In the genomic region with DNA sequence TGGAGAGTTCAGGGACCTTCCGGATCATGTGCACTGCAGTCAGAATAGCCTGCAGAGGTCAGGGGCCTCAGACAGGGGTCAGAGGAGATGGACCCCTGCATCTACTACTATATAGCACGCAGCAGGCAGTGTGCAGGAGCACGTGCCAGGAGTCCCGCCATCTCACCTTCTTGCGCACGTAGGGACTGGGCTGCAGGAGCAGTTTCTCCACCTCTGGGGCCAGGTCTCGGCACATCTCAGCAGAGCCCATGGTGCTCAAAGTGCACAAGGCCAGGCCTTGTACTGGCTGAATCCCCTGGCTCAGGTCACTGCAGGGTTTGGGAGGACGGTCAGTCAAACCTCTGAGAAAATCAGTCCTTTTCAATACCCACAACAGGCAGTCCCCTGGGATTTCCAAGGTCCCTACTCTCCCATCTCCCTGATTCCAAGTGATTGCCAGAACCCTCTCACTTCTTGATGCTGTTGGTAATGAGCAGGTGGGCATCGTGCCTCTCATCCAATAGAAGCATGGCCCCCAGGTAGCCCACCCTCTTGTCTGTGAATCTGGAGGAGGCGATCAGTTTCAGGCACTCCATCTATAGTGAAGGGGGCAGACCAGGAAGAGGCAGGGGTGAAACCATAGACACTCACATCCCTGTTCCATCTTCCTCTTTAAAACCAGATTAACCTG, we compare ENCODE assay signal across 1 cellular context.
TF ChIP-seq lines count a peak whose summit lies in the region.

No MANE protein-coding gene starts in this region.

TF ChIP-seq in HepG2, 621 proteins besides CTCF, POLR2A, EP300 and RAD21 (continues in another document):
- TF ChIP-seq KLF6 (CRISPR knock-in tag; IDR thresholded peaks at IDR 0.05) = no peak
- peak; percentile 60; the same call in 1 of the 2 replicates for TF ChIP-seq ZC3H13 (CRISPR knock-in tag; IDR thresholded peaks at IDR 0.05)
- TF ChIP-seq, protein P1, sequence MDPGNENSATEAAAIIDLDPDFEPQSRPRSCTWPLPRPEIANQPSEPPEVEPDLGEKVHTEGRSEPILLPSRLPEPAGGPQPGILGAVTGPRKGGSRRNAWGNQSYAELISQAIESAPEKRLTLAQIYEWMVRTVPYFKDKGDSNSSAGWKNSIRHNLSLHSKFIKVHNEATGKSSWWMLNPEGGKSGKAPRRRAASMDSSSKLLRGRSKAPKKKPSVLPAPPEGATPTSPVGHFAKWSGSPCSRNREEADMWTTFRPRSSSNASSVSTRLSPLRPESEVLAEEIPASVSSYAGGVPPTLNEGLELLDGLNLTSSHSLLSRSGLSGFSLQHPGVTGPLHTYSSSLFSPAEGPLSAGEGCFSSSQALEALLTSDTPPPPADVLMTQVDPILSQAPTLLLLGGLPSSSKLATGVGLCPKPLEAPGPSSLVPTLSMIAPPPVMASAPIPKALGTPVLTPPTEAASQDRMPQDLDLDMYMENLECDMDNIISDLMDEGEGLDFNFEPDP (CRISPR knock-in tag; conservative IDR thresholded peaks at IDR 0.05) = no peak
- TF ChIP-seq ZNF772 (CRISPR knock-in tag; IDR thresholded peaks at IDR 0.05) = 0 out of 2 replicates have a peak, but pooled peaks have one; percentile 11
- no peak for TF ChIP-seq NKX3-1 (CRISPR knock-in tag; IDR thresholded peaks at IDR 0.05)
- TF ChIP-seq MEIS1 (CRISPR knock-in tag; IDR thresholded peaks at IDR 0.05; ENCODE audit: borderline replicate concordance) = no peak
- TF ChIP-seq ZNF724P (CRISPR knock-in tag; IDR thresholded peaks at IDR 0.05; ENCODE audit: borderline replicate concordance) = no peak; the same call in 1 of the 2 replicates
- 0 out of 2 replicates have a peak, but pooled peaks have one; percentile 1 for TF ChIP-seq SRY (CRISPR knock-in tag; IDR thresholded peaks at IDR 0.05)
- TF ChIP-seq, protein P2, sequence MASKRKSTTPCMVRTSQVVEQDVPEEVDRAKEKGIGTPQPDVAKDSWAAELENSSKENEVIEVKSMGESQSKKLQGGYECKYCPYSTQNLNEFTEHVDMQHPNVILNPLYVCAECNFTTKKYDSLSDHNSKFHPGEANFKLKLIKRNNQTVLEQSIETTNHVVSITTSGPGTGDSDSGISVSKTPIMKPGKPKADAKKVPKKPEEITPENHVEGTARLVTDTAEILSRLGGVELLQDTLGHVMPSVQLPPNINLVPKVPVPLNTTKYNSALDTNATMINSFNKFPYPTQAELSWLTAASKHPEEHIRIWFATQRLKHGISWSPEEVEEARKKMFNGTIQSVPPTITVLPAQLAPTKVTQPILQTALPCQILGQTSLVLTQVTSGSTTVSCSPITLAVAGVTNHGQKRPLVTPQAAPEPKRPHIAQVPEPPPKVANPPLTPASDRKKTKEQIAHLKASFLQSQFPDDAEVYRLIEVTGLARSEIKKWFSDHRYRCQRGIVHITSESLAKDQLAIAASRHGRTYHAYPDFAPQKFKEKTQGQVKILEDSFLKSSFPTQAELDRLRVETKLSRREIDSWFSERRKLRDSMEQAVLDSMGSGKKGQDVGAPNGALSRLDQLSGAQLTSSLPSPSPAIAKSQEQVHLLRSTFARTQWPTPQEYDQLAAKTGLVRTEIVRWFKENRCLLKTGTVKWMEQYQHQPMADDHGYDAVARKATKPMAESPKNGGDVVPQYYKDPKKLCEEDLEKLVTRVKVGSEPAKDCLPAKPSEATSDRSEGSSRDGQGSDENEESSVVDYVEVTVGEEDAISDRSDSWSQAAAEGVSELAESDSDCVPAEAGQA (IDR thresholded peaks at IDR 0.05; ENCODE audit: low read depth) = no peak
- TF ChIP-seq, protein P2 (CRISPR knock-in tag; IDR thresholded peaks at IDR 0.05; ENCODE audit: borderline replicate concordance) = no peak
- no peak for TF ChIP-seq ZNF547 (CRISPR knock-in tag; IDR thresholded peaks at IDR 0.05)
- no peak for TF ChIP-seq SIX1 (CRISPR knock-in tag; IDR thresholded peaks at IDR 0.05; ENCODE audit: borderline replicate concordance)
- TF ChIP-seq RAD51 (IDR thresholded peaks at IDR 0.05; ENCODE audit: borderline replicate concordance) = no peak
- no peak for TF ChIP-seq KAT7 (CRISPR knock-in tag; IDR thresholded peaks at IDR 0.05; ENCODE audit: borderline replicate concordance)
- TF ChIP-seq, protein P3, sequence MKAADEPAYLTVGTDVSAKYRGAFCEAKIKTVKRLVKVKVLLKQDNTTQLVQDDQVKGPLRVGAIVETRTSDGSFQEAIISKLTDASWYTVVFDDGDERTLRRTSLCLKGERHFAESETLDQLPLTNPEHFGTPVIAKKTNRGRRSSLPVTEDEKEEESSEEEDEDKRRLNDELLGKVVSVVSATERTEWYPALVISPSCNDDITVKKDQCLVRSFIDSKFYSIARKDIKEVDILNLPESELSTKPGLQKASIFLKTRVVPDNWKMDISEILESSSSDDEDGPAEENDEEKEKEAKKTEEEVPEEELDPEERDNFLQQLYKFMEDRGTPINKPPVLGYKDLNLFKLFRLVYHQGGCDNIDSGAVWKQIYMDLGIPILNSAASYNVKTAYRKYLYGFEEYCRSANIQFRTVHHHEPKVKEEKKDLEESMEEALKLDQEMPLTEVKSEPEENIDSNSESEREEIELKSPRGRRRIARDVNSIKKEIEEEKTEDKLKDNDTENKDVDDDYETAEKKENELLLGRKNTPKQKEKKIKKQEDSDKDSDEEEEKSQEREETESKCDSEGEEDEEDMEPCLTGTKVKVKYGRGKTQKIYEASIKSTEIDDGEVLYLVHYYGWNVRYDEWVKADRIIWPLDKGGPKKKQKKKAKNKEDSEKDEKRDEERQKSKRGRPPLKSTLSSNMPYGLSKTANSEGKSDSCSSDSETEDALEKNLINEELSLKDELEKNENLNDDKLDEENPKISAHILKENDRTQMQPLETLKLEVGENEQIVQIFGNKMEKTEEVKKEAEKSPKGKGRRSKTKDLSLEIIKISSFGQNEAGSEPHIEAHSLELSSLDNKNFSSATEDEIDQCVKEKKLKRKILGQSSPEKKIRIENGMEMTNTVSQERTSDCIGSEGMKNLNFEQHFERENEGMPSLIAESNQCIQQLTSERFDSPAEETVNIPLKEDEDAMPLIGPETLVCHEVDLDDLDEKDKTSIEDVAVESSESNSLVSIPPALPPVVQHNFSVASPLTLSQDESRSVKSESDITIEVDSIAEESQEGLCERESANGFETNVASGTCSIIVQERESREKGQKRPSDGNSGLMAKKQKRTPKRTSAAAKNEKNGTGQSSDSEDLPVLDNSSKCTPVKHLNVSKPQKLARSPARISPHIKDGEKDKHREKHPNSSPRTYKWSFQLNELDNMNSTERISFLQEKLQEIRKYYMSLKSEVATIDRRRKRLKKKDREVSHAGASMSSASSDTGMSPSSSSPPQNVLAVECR (CRISPR knock-in tag; IDR thresholded peaks at IDR 0.05; ENCODE audit: borderline replicate concordance) = no peak; the same call in 1 of the 2 replicates
- TF ChIP-seq SMAD9 (CRISPR knock-in tag; IDR thresholded peaks at IDR 0.05) = no peak
- no peak for TF ChIP-seq HMG20A (CRISPR knock-in tag; IDR thresholded peaks at IDR 0.05; ENCODE audit: borderline replicate concordance)
- TF ChIP-seq ZNF788 (CRISPR knock-in tag; IDR thresholded peaks at IDR 0.05; ENCODE audit: borderline replicate concordance) = peak; percentile 40; the same call in 1 of the 2 replicates
- TF ChIP-seq SIN3A (IDR thresholded peaks at IDR 0.05; ENCODE audit: borderline replicate concordance, low read depth, low read length) = no peak
- no peak for TF ChIP-seq YEATS2 (CRISPR knock-in tag; IDR thresholded peaks at IDR 0.05; ENCODE audit: borderline replicate concordance)
- TF ChIP-seq ASH2L (IDR thresholded peaks at IDR 0.05; ENCODE audit: insufficient read length, low read depth, low read length) = no peak
- no peak for TF ChIP-seq FLYWCH1 (CRISPR knock-in tag; IDR thresholded peaks at IDR 0.05)
- TF ChIP-seq ZNF777 (CRISPR knock-in tag; IDR thresholded peaks at IDR 0.05) = 0 out of 2 replicates have a peak, but pooled peaks have one; percentile 30
- TF ChIP-seq ZNF572 (CRISPR knock-in tag; IDR thresholded peaks at IDR 0.05) = peak; percentile 76; the same call in 1 of the 2 replicates
- TF ChIP-seq AGO2 (optimal IDR thresholded peaks at IDR 0.05; ENCODE audit: low read depth, low read length) = peak; percentile 22
- TF ChIP-seq ZNF615 (CRISPR knock-in tag; IDR thresholded peaks at IDR 0.05; ENCODE audit: borderline replicate concordance) = 0 out of 2 replicates have a peak, but pooled peaks have one; percentile 18
- TF ChIP-seq, protein P4, sequence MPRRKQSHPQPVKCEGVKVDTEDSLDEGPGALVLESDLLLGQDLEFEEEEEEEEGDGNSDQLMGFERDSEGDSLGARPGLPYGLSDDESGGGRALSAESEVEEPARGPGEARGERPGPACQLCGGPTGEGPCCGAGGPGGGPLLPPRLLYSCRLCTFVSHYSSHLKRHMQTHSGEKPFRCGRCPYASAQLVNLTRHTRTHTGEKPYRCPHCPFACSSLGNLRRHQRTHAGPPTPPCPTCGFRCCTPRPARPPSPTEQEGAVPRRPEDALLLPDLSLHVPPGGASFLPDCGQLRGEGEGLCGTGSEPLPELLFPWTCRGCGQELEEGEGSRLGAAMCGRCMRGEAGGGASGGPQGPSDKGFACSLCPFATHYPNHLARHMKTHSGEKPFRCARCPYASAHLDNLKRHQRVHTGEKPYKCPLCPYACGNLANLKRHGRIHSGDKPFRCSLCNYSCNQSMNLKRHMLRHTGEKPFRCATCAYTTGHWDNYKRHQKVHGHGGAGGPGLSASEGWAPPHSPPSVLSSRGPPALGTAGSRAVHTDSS (CRISPR knock-in tag; conservative IDR thresholded peaks at IDR 0.05) = no peak
- no peak for TF ChIP-seq CHD4 (IDR thresholded peaks at IDR 0.05; ENCODE audit: borderline replicate concordance, low read length)
- no peak for TF ChIP-seq NPAS2 (CRISPR knock-in tag; IDR thresholded peaks at IDR 0.05; ENCODE audit: borderline replicate concordance)
- TF ChIP-seq KLF16 (CRISPR knock-in tag; IDR thresholded peaks at IDR 0.05) = no peak
- no peak for TF ChIP-seq KDM4B (CRISPR knock-in tag; IDR thresholded peaks at IDR 0.05)
- TF ChIP-seq, protein P5, sequence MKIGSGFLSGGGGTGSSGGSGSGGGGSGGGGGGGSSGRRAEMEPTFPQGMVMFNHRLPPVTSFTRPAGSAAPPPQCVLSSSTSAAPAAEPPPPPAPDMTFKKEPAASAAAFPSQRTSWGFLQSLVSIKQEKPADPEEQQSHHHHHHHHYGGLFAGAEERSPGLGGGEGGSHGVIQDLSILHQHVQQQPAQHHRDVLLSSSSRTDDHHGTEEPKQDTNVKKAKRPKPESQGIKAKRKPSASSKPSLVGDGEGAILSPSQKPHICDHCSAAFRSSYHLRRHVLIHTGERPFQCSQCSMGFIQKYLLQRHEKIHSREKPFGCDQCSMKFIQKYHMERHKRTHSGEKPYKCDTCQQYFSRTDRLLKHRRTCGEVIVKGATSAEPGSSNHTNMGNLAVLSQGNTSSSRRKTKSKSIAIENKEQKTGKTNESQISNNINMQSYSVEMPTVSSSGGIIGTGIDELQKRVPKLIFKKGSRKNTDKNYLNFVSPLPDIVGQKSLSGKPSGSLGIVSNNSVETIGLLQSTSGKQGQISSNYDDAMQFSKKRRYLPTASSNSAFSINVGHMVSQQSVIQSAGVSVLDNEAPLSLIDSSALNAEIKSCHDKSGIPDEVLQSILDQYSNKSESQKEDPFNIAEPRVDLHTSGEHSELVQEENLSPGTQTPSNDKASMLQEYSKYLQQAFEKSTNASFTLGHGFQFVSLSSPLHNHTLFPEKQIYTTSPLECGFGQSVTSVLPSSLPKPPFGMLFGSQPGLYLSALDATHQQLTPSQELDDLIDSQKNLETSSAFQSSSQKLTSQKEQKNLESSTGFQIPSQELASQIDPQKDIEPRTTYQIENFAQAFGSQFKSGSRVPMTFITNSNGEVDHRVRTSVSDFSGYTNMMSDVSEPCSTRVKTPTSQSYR (CRISPR knock-in tag; IDR thresholded peaks at IDR 0.05; ENCODE audit: borderline replicate concordance) = no peak
- TF ChIP-seq POLR2G (IDR thresholded peaks at IDR 0.05; ENCODE audit: low read depth, low read length) = no peak; the same call in none of the 2 replicates
- TF ChIP-seq ZNF766 (CRISPR knock-in tag; IDR thresholded peaks at IDR 0.05; ENCODE audit: borderline replicate concordance) = no peak
- peak; percentile 68; the same call in 1 of the 2 replicates for TF ChIP-seq TRIM24 (CRISPR knock-in tag; IDR thresholded peaks at IDR 0.05)
- TF ChIP-seq, protein P6, sequence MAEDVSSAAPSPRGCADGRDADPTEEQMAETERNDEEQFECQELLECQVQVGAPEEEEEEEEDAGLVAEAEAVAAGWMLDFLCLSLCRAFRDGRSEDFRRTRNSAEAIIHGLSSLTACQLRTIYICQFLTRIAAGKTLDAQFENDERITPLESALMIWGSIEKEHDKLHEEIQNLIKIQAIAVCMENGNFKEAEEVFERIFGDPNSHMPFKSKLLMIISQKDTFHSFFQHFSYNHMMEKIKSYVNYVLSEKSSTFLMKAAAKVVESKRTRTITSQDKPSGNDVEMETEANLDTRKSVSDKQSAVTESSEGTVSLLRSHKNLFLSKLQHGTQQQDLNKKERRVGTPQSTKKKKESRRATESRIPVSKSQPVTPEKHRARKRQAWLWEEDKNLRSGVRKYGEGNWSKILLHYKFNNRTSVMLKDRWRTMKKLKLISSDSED (CRISPR knock-in tag; IDR thresholded peaks at IDR 0.05) = no peak
- TF ChIP-seq, protein P7, sequence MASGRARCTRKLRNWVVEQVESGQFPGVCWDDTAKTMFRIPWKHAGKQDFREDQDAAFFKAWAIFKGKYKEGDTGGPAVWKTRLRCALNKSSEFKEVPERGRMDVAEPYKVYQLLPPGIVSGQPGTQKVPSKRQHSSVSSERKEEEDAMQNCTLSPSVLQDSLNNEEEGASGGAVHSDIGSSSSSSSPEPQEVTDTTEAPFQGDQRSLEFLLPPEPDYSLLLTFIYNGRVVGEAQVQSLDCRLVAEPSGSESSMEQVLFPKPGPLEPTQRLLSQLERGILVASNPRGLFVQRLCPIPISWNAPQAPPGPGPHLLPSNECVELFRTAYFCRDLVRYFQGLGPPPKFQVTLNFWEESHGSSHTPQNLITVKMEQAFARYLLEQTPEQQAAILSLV (CRISPR knock-in tag; IDR thresholded peaks at IDR 0.05; ENCODE audit: borderline replicate concordance) = 0 out of 2 replicates have a peak, but pooled peaks have one; percentile 5
- TF ChIP-seq FOXO1 (CRISPR knock-in tag; IDR thresholded peaks at IDR 0.05) = 0 out of 2 replicates have a peak, but pooled peaks have one; percentile 6
